22 cellular contexts compared by ENCODE assay signal in genomic region chr7:123548406-123548805, GRCh38. TPM values are rescaled to one million over a fixed set of nuclear protein-coding genes. Genes with fewer than 3 reads are reported as not detected.
"Had no signal": no experiment of that assay in that cellular context is flagged by ENCODE, and none has a peak within 500 bp of the region (broad histone marks: within the 10 kb centered on the region; RNA-seq: fewer than 3 reads in every experiment).

No MANE protein-coding gene starts in this region.

- DNase-seq: activated CD4-positive, alpha-beta T cell treated with anti-CD3 and anti-CD28 coated beads, Interleukin-2, amount 50 U/mL, for 1 hour; activated gamma-delta T cell; amygdala; brain microvascular endothelial cell; cerebellar nuclear complex; effector memory CD4-positive, alpha-beta T cell; head of caudate nucleus; immature natural killer cell; left cardiac atrium; lower lobe of right lung; psoas muscle; right lobe of liver; stimulated activated naive CD8-positive, alpha-beta T cell treated with anti-CD3 and anti-CD28 coated beads, Interleukin-15, amount 100 ng/mL, for 72 hours; SW 1271; upper lobe of left lung had no signal

- FAIRE-seq: frontal cortex had no signal

- ATAC-seq: activated naive CD4-positive, alpha-beta T cell treated with anti-CD3 and anti-CD28 coated beads, Interleukin-2, amount 50 U/mL, for 72 hours; left cardiac atrium; lower lobe of right lung; psoas muscle; right lobe of liver; stimulated activated naive CD8-positive, alpha-beta T cell treated with anti-CD3 and anti-CD28 coated beads, Interleukin-15, amount 100 ng/mL, for 72 hours had no signal

- H3K4me1 ChIP-seq: right lobe of liver had no signal

- H3K27me3 ChIP-seq: brain microvascular endothelial cell, right lobe of liver, upper lobe of left lung had no signal

- H3K9me3 ChIP-seq: lower lobe of right lung, psoas muscle, right lobe of liver, upper lobe of left lung had no signal

- H3K4me3 ChIP-seq: lower lobe of right lung, psoas muscle, right lobe of liver, upper lobe of left lung had no signal

- H3K9me3 Mint-ChIP-seq: activated naive CD4-positive, alpha-beta T cell treated with anti-CD3 and anti-CD28 coated beads, Interleukin-2, amount 50 U/mL, for 72 hours; dendritic cell treated with granulocyte-macrophage colony-stimulating factor and Interleukin-4, amounts not matched to agents 40 ng/mL and 50 ng/mL, for 4 days; immature natural killer cell; stimulated activated naive CD8-positive, alpha-beta T cell treated with anti-CD3 and anti-CD28 coated beads, Interleukin-15, amount 100 ng/mL, for 72 hours; T-helper 2 cell treated with Interferon-gamma antibody and Interleukin-4, amounts not matched to agents 5 μg/mL and 100 μg/mL, for 36 hours had no signal

- H3K27ac ChIP-seq: brain microvascular endothelial cell, lower lobe of right lung, psoas muscle, right lobe of liver, upper lobe of left lung had no signal

- H3K27ac Mint-ChIP-seq: dendritic cell treated with granulocyte-macrophage colony-stimulating factor and Interleukin-4, amounts not matched to agents 40 ng/mL and 50 ng/mL, for 4 days; T-helper 2 cell treated with Interferon-gamma antibody and Interleukin-4, amounts not matched to agents 5 μg/mL and 100 μg/mL, for 36 hours had no signal

- H3K4me3 Mint-ChIP-seq: dendritic cell treated with granulocyte-macrophage colony-stimulating factor and Interleukin-4, amounts not matched to agents 40 ng/mL and 50 ng/mL, for 4 days; immature natural killer cell; stimulated activated naive CD8-positive, alpha-beta T cell treated with anti-CD3 and anti-CD28 coated beads, Interleukin-15, amount 100 ng/mL, for 72 hours; T-helper 2 cell treated with Interferon-gamma antibody and Interleukin-4, amounts not matched to agents 5 μg/mL and 100 μg/mL, for 36 hours had no signal

- H3K27me3 Mint-ChIP-seq: dendritic cell treated with granulocyte-macrophage colony-stimulating factor and Interleukin-4, amounts not matched to agents 40 ng/mL and 50 ng/mL, for 4 days; stimulated activated naive CD8-positive, alpha-beta T cell treated with anti-CD3 and anti-CD28 coated beads, Interleukin-15, amount 100 ng/mL, for 72 hours had no signal

RNA-seq across cellular contexts. Expression of gene IQUB, which starts 14.0 kb away (rescaled TPM):
- polyA plus RNA-seq: immature natural killer cell had no signal

RNA-seq across cellular contexts. Expression of gene ASB15, which starts 53.2 kb away (rescaled TPM):
- total RNA-seq: activated naive CD4-positive, alpha-beta T cell treated with anti-CD3 and anti-CD28 coated beads, Interleukin-2, amount 50 U/mL, for 72 hours; frontal cortex; lower lobe of right lung; omental fat pad; right lobe of liver; temporal lobe; upper lobe of left lung had no signal
- polyA plus RNA-seq: immature natural killer cell, neural cell had no signal
